ENCODE assay signal across 15 cellular contexts in genomic region chr3:184820525-184820924, GRCh38.
"Had no signal": no experiment of that assay in that cellular context is flagged by ENCODE, and none has a peak within 500 bp of the region (broad histone marks: within the 10 kb centered on the region; RNA-seq: fewer than 3 reads in every experiment).

No MANE protein-coding gene starts in this region.

- H3K36me3 ChIP-seq: right atrium auricular region, tibial artery, upper lobe of left lung, uterus had no signal

- DNase-seq: effector memory CD8-positive, alpha-beta T cell; mammary epithelial cell; naive thymus-derived CD4-positive, alpha-beta T cell; nephron progenitor cell; posterior cingulate gyrus; stimulated activated CD4-positive, alpha-beta T cell treated with anti-CD3 and anti-CD28 coated beads, Interleukin-2, amount 100 ng/mL, for 48 hours; tibial artery; upper lobe of left lung; uterus had no signal

- H3K4me1 Mint-ChIP-seq: nephron progenitor cell had no signal

- H2AFZ ChIP-seq: hepatocyte had no signal

- H3K4me2 ChIP-seq: hepatocyte, smooth muscle cell had no signal

- ATAC-seq: effector memory CD8-positive, alpha-beta T cell; naive thymus-derived CD4-positive, alpha-beta T cell had no signal

- H3K4me1 ChIP-seq: uterus had no signal

- H3K4me3 Mint-ChIP-seq: effector memory CD8-positive, alpha-beta T cell; naive thymus-derived CD4-positive, alpha-beta T cell; nephron progenitor cell; stimulated activated naive CD8-positive, alpha-beta T cell treated with anti-CD3 and anti-CD28 coated beads, Interleukin-15, Interleukin-2, amounts not matched to agents 100 ng/mL and 50 ng/mL, for 24 hours had no signal

- H3K27me3 Mint-ChIP-seq: effector memory CD8-positive, alpha-beta T cell; naive thymus-derived CD4-positive, alpha-beta T cell; stimulated activated naive CD8-positive, alpha-beta T cell treated with anti-CD3 and anti-CD28 coated beads, Interleukin-15, Interleukin-2, amounts not matched to agents 100 ng/mL and 50 ng/mL, for 24 hours had no signal

- H3K4me3 ChIP-seq: esophagus muscularis mucosa, hepatocyte, right atrium auricular region, smooth muscle cell, tibial artery, upper lobe of left lung, uterus had no signal

- H3K27ac Mint-ChIP-seq: effector memory CD8-positive, alpha-beta T cell; nephron progenitor cell; stimulated activated naive CD8-positive, alpha-beta T cell treated with anti-CD3 and anti-CD28 coated beads, Interleukin-15, Interleukin-2, amounts not matched to agents 100 ng/mL and 50 ng/mL, for 24 hours had no signal

- H3K27me3 ChIP-seq: esophagus muscularis mucosa, hepatocyte, right atrium auricular region, tibial artery, upper lobe of left lung, uterus had no signal

- H3K9me3 ChIP-seq: esophagus muscularis mucosa, right atrium auricular region, tibial artery, upper lobe of left lung, uterus had no signal

- H3K9me3 Mint-ChIP-seq: effector memory CD8-positive, alpha-beta T cell; nephron progenitor cell; stimulated activated naive CD8-positive, alpha-beta T cell treated with anti-CD3 and anti-CD28 coated beads, Interleukin-15, Interleukin-2, amounts not matched to agents 100 ng/mL and 50 ng/mL, for 24 hours had no signal

- H3K27ac ChIP-seq: epithelial cell of prostate, esophagus muscularis mucosa, hepatocyte, right atrium auricular region, tibial artery, upper lobe of left lung, uterus had no signal
